1 cellular context compared by ENCODE assay signal in genomic region chr16:85028638-85029412, GRCh38.
TF ChIP-seq lines count a peak whose summit lies in the region.

No MANE protein-coding gene starts in this region.

TF ChIP-seq in K562, 482 proteins besides CTCF, POLR2A, EP300 and RAD21 (continued from another document):
- TF ChIP-seq CHAMP1 (IDR thresholded peaks at IDR 0.05): no peak
- TF ChIP-seq HEY1 (CRISPR knock-in tag; IDR thresholded peaks at IDR 0.05; ENCODE audit: borderline replicate concordance): no peak
- TF ChIP-seq ZNF76 (CRISPR knock-in tag; IDR thresholded peaks at IDR 0.05; ENCODE audit: borderline replicate concordance): 0 out of 2 replicates have a peak, but pooled peaks have one; percentile 26
- TF ChIP-seq ZNF57 (CRISPR knock-in tag; IDR thresholded peaks at IDR 0.05): 0 out of 2 replicates have a peak, but pooled peaks have one; percentile 30
TF ChIP-seq in K562: peak in this region for 9.
